Comparison of ENCODE assay signal across 18 cellular contexts in the genomic region with DNA sequence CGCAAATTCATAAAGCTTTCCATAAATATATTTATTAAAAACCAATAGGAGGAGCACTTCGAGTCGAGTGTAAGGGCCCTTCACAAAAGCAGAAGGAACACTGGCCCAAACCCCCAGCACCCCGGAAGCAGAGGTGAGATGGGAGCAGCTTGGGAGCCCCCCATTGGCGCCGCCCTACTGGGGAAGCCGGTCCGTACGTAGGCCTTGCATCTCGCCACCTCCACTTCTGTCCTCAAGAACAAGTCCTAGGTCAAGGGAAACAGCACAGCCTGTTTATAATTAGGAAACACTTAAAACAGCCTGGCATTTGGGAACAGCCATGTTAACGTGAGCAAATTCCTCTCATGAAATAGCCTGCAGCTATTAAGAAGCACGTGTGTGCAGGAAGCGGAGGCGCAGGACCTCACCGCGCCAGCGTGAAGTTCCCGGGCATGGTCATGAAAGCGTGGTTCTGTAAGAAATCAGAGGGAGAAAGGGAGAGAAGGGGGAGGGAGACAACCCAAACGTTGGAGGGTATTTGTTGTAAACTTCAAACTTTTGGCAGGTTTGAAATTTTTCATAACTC. TPM values are rescaled to one million over a fixed set of nuclear protein-coding genes. Genes with fewer than 3 reads are reported as not detected.
A peak's percentile ranks its signal among the peaks of the same experiment; 100 is the strongest.
DNase-seq lines count a peak whose midpoint lies in the region; ATAC-seq and TF ChIP-seq lines count a peak whose summit lies in the region.
"Had no signal": no experiment of that assay in that cellular context is flagged by ENCODE, and none has a peak within 500 bp of the region (broad histone marks: within the 10 kb centered on the region; RNA-seq: fewer than 3 reads in every experiment).

No MANE protein-coding gene starts in this region.

- H3K9me3 ChIP-seq in HCT116 (ENCODE audit: control insufficient read depth in 1 of 2, insufficient read depth in 1 of 2, low read depth in 1 of 2, low read length in 2 of 2), result no peaks in the 10 kb centered on the region
- no peaks in the 10 kb centered on the region for H3K9me3 ChIP-seq in MM.1S (replicated peaks; ENCODE audit: insufficient read depth, low read length)
- H3K9me3 ChIP-seq: adrenal gland, esophagus squamous epithelium, stomach had no signal

- CTCF ChIA-PET in HCT116 (lab: Charles Lee), result interaction anchor here (0.8 kb wide), 1 partner anchor 8 kb away, joined by 3 read pairs; a partner anchor contains a TSS
- CTCF ChIA-PET in activated CD8-positive, alpha-beta memory T cell treated with anti-CD3 and anti-CD28 coated beads, Interleukin-2, amount 10 ng/mL, durations not matched to agents 7 days and 5 days (lab: Charles Lee), result interaction anchor here (1.5 to 1.8 kb wide), 2 partner anchors 8 to 14 kb away, joined by 4 to 7 read pairs; a partner anchor contains a TSS

- H3K4me2 ChIP-seq in HCT116 (ENCODE audit: low read length), result no peak overlapping the region
- no peak overlapping the region for H3K4me2 ChIP-seq in MM.1S (ENCODE audit: low read depth, low read length)

- RAD21 ChIA-PET in HCT116 (lab: Charles Lee; ENCODE audit: low non-redundant PET in 1 of 2, low total read pairs in 2 of 2, uncharacterized antibody in 2 of 2, unreplicated experiment in 2 of 2), result interaction anchor here in 1 of 2 experiments (0.6 kb wide), 1 partner anchor 14 kb away, joined by 9 read pairs; no protein-coding TSS in a partner anchor

- no peaks in the 10 kb centered on the region for H3K4me1 Mint-ChIP-seq in mesothelial cell of epicardium
- peaks cover 17% of the 10 kb centered on the region for H3K4me1 Mint-ChIP-seq in activated CD8-positive, alpha-beta memory T cell treated with anti-CD3 and anti-CD28 coated beads, Interleukin-2, amount 10 ng/mL, durations not matched to agents 7 days and 5 days

- no peaks in the 10 kb centered on the region for H3K79me2 ChIP-seq in HCT116 (ENCODE audit: insufficient read depth, low read length)
- no peaks in the 10 kb centered on the region for H3K79me2 ChIP-seq in MM.1S (ENCODE audit: low read length)

- BruUV-seq in HCT116 (replicated peaks; lab: Mats Ljungman, UMichigan), result no TSS peak

- peaks cover 15% of the 10 kb centered on the region for H3K36me3 Mint-ChIP-seq in mesothelial cell of epicardium
- peaks cover 2% of the 10 kb centered on the region for H3K36me3 Mint-ChIP-seq in activated CD8-positive, alpha-beta memory T cell treated with anti-CD3 and anti-CD28 coated beads, Interleukin-2, amount 10 ng/mL, durations not matched to agents 7 days and 5 days

- H3K27ac ChIP-seq in HCT116 (ENCODE audit: low read depth, low read length) (no peak overlapping the region), brain microvascular endothelial cell (no peak overlapping the region), MM.1S (ENCODE audit: low read length) (no peak overlapping the region)

- H3K9ac ChIP-seq in HCT116 (ENCODE audit: low read length), result no peak overlapping the region
- no peak overlapping the region for H3K9ac ChIP-seq in MM.1S (ENCODE audit: low read length)

- no peaks in the 10 kb centered on the region for H3F3A ChIP-seq in MM.1S (ENCODE audit: insufficient read depth, low read length)

- no peak for TF ChIP-seq POLR2A in HCT116 (IDR thresholded peaks at IDR 0.05; ENCODE audit: borderline replicate concordance, extremely low read depth, insufficient read depth, insufficient read length)

- H3K4me1 ChIP-seq in HCT116 (ENCODE audit: control insufficient read depth in 1 of 2, insufficient read depth in 2 of 2, low read length in 2 of 2), result no peaks in the 10 kb centered on the region
- no peaks in the 10 kb centered on the region for H3K4me1 ChIP-seq in MM.1S (ENCODE audit: low read length)

- peak; percentile 50 for ATAC-seq in HCT116
- no peak for ATAC-seq in activated CD8-positive, alpha-beta memory T cell treated with anti-CD3 and anti-CD28 coated beads, Interleukin-2, amount 10 ng/mL, durations not matched to agents 7 days and 5 days
- ATAC-seq: activated T-cell treated with anti-CD3 and anti-CD28 coated beads, Interleukin-2, amount 50 U/mL, for 72 hours had no signal

- DNase-seq in AG09309 (ENCODE audit: low read depth), result no peak
- DNase-seq in HCT116 (ENCODE audit: low read depth, low spot score), result no peak
- DNase-seq in brain microvascular endothelial cell, result no peak
- no peak for DNase-seq in mesothelial cell of epicardium (ENCODE audit: low spot score in 2 of 2, unreplicated experiment in 2 of 2)
- DNase-seq in MM.1S, result no peak
- DNase-seq in activated CD8-positive, alpha-beta memory T cell treated with anti-CD3 and anti-CD28 coated beads, Interleukin-2, amount 10 ng/mL, durations not matched to agents 7 days and 5 days, result no peak
- DNase-seq in GOT3 (lab: John Stamatoyannopoulos, UW), result no peak
- no peak for DNase-seq in RPMI8226
- DNase-seq: activated CD4-positive, alpha-beta T cell treated with anti-CD3 and anti-CD28 coated beads, Interleukin-2, amount 10 ng/mL, durations not matched to agents 7 days and 5 days; activated T-cell treated with anti-CD3 and anti-CD28 coated beads, Interleukin-2, amount 50 U/mL, for 72 hours; adrenal gland; DMS53; esophagus squamous epithelium; Karpas-422; NCI-H187; NCI-H524 treated with DMSO at 0.1 percent for 48 hours; stomach; T1000 had no signal

- H3K27me3 ChIP-seq in HCT116 (ENCODE audit: insufficient read depth, low read length) (no peaks in the 10 kb centered on the region), brain microvascular endothelial cell (replicated peaks) (no peaks in the 10 kb centered on the region), MM.1S (replicated peaks; ENCODE audit: insufficient read depth, low read length) (no peaks in the 10 kb centered on the region)
- H3K27me3 ChIP-seq: adrenal gland, esophagus squamous epithelium, stomach had no signal

- H3K36me3 ChIP-seq in HCT116 (ENCODE audit: control insufficient read depth in 1 of 2, insufficient read depth in 2 of 2, low read length in 2 of 2) (no peaks in the 10 kb centered on the region), brain microvascular endothelial cell (replicated peaks) (peaks cover 10% of the 10 kb centered on the region), MM.1S (replicated peaks; ENCODE audit: insufficient read depth, low read length) (no peaks in the 10 kb centered on the region)

- H4K20me1 ChIP-seq in HCT116 (ENCODE audit: insufficient read depth) (no peaks in the 10 kb centered on the region), MM.1S (ENCODE audit: insufficient read depth, low read length) (no peaks in the 10 kb centered on the region)

- in situ Hi-C loops in brain microvascular endothelial cell (cut with HindIII; ENCODE audit: low pct_ligation_motif_present, low sequenced_read_pairs), result no loop called here

- intact Hi-C loops in HCT116 (cut with micrococcal nuclease), result no loop called here

- H3K9me2 ChIP-seq in HCT116 (ENCODE audit: insufficient read depth) (no peaks in the 10 kb centered on the region), MM.1S (replicated peaks; ENCODE audit: insufficient read depth, low read length) (no peaks in the 10 kb centered on the region)

- H3K4me3 ChIP-seq in AG09309 (ENCODE audit: control insufficient read depth, low read depth, low read length) (no peak overlapping the region), HCT116 (replicated peaks in 1 of 2; ENCODE audit: low read depth in 1 of 2, low read length in 2 of 2) (no peak overlapping the region), brain microvascular endothelial cell (ENCODE audit: low read depth, low read length) (no peak overlapping the region), MM.1S (ENCODE audit: low read length) (no peak overlapping the region)
- H3K4me3 ChIP-seq: adrenal gland, esophagus squamous epithelium, stomach had no signal

- no peak for TF ChIP-seq RAD21 in HCT116 (IDR thresholded peaks at IDR 0.05; ENCODE audit: low read depth)

- TF ChIP-seq CTCF in AG09309 (IDR thresholded peaks at IDR 0.05; ENCODE audit: control insufficient read depth, insufficient read depth, low read depth, low read length, missing control alignments), result peak; percentile 8
- TF ChIP-seq CTCF in HCT116 (IDR thresholded peaks at IDR 0.05 in 2 of 3, conservative IDR thresholded peaks at IDR 0.05 in 1 of 3; ENCODE audit: borderline replicate concordance in 1 of 3, insufficient read depth in 1 of 3, low read depth in 2 of 3, low read length in 2 of 3), result peak in 2 of 3 experiments; percentile 55 to 58; a peak in 4 of 6 replicates
- TF ChIP-seq CTCF in brain microvascular endothelial cell (IDR thresholded peaks at IDR 0.05; ENCODE audit: low read depth, low read length, missing control alignments), result peak; percentile 24
- no peak for TF ChIP-seq CTCF in mesothelial cell of epicardium (IDR thresholded peaks at IDR 0.05; ENCODE audit: unreplicated experiment)
- TF ChIP-seq CTCF in MM.1S (IDR thresholded peaks at IDR 0.05; ENCODE audit: low read length), result no peak

- POLR2A ChIA-PET in HCT116 (lab: Charles Lee), result no interaction called here

- no peak overlapping the region for H2AFZ ChIP-seq in HCT116 (ENCODE audit: low read depth, low read length, poor library complexity, severe bottlenecking)
- H2AFZ ChIP-seq in MM.1S (ENCODE audit: low read length), result no peak overlapping the region

- H3K4me3 Mint-ChIP-seq in mesothelial cell of epicardium, result no peak overlapping the region
- no peak overlapping the region for H3K4me3 Mint-ChIP-seq in activated CD8-positive, alpha-beta memory T cell treated with anti-CD3 and anti-CD28 coated beads, Interleukin-2, amount 10 ng/mL, durations not matched to agents 7 days and 5 days
- H3K4me3 Mint-ChIP-seq: activated CD4-positive, alpha-beta T cell treated with anti-CD3 and anti-CD28 coated beads, Interleukin-2, amount 10 ng/mL, durations not matched to agents 7 days and 5 days; activated T-cell treated with anti-CD3 and anti-CD28 coated beads, Interleukin-2, amount 50 U/mL, for 72 hours had no signal

- peak overlapping the region; percentile 3 for H3K27ac Mint-ChIP-seq in mesothelial cell of epicardium
- H3K27ac Mint-ChIP-seq in activated CD8-positive, alpha-beta memory T cell treated with anti-CD3 and anti-CD28 coated beads, Interleukin-2, amount 10 ng/mL, durations not matched to agents 7 days and 5 days, result no peak overlapping the region
- H3K27ac Mint-ChIP-seq: activated CD4-positive, alpha-beta T cell treated with anti-CD3 and anti-CD28 coated beads, Interleukin-2, amount 10 ng/mL, durations not matched to agents 7 days and 5 days; activated T-cell treated with anti-CD3 and anti-CD28 coated beads, Interleukin-2, amount 50 U/mL, for 72 hours had no signal

- H3K9me3 Mint-ChIP-seq in mesothelial cell of epicardium, result no peaks in the 10 kb centered on the region
- no peaks in the 10 kb centered on the region for H3K9me3 Mint-ChIP-seq in activated CD8-positive, alpha-beta memory T cell treated with anti-CD3 and anti-CD28 coated beads, Interleukin-2, amount 10 ng/mL, durations not matched to agents 7 days and 5 days (ENCODE audit: low read depth)
- H3K9me3 Mint-ChIP-seq: activated CD4-positive, alpha-beta T cell treated with anti-CD3 and anti-CD28 coated beads, Interleukin-2, amount 10 ng/mL, durations not matched to agents 7 days and 5 days; activated T-cell treated with anti-CD3 and anti-CD28 coated beads, Interleukin-2, amount 50 U/mL, for 72 hours had no signal

- H3K27me3 Mint-ChIP-seq in mesothelial cell of epicardium (ENCODE audit: low read depth), result no peaks in the 10 kb centered on the region
- H3K27me3 Mint-ChIP-seq in activated CD8-positive, alpha-beta memory T cell treated with anti-CD3 and anti-CD28 coated beads, Interleukin-2, amount 10 ng/mL, durations not matched to agents 7 days and 5 days, result no peaks in the 10 kb centered on the region
- H3K27me3 Mint-ChIP-seq: activated CD4-positive, alpha-beta T cell treated with anti-CD3 and anti-CD28 coated beads, Interleukin-2, amount 10 ng/mL, durations not matched to agents 7 days and 5 days had no signal

RNA-seq across cellular contexts. Expression of a gene that starts 7.7 kb away (rescaled TPM):
- total RNA-seq in HCT116 (2021; ENCODE audit: unreplicated experiment), result 29.0 TPM
- 27.6 and 33.8 TPM in 2 replicates for polyA plus RNA-seq in HCT116 (2012)
- 22.1 to 23.9 TPM (median 22.7 TPM) in 3 replicates for total RNA-seq in mesothelial cell of epicardium
- total RNA-seq in activated CD8-positive, alpha-beta memory T cell treated with anti-CD3 and anti-CD28 coated beads, Interleukin-2, amount 10 ng/mL, durations not matched to agents 7 days and 5 days, result 10 to 100 TPM; 11.2 to 12.6 TPM

Comparison
In these comparisons a context has a peak if more than half of its experiments do, and no peak if none do; other contexts are left out.
1. CTCF ChIP-seq: peak in AG09309 (single experiment), HCT116 (2 of 3) and brain microvascular endothelial cell (single experiment); none in mesothelial cell of epicardium (single experiment) and MM.1S (single experiment).